Comparison of ENCODE assay signal across 9 cellular contexts in genomic region chr11:75031224-75031753, GRCh38. TPM values are rescaled to one million over a fixed set of nuclear protein-coding genes. Genes with fewer than 3 reads are reported as not detected.
DNase-seq lines count a peak whose midpoint lies in the region; ATAC-seq and TF ChIP-seq lines count a peak whose summit lies in the region.
"Had no signal": no experiment of that assay in that cellular context is flagged by ENCODE, and none has a peak within 500 bp of the region (broad histone marks: within the 10 kb centered on the region; RNA-seq: fewer than 3 reads in every experiment).

No MANE protein-coding gene starts in this region.

- intact Hi-C loops in left cardiac atrium (cut with DNase I) = loop anchor here (5.0 kb wide), 2 partner anchors 99 to 216 kb away; no protein-coding TSS in a partner anchor
- intact Hi-C loops in Right ventricle myocardium inferior (cut with DNase I) = loop anchor here (1.0 kb wide), 1 partner anchor 102 kb away; no protein-coding TSS in a partner anchor

- no peak for TF ChIP-seq CTCF in omental fat pad (IDR thresholded peaks at IDR 0.05)

- DNase-seq in left cardiac atrium (peak; percentile 34), Right ventricle myocardium inferior (ENCODE audit: missing footprints) (no peak), amniotic stem cell (lab: John Stamatoyannopoulos, UW) (peak; percentile 10), iris pigment epithelial cell (ENCODE audit: low read depth) (peak; percentile 91), NOMO-1 (lab: John Stamatoyannopoulos, UW; ENCODE audit: unreplicated experiment in 2 of 2) (no peak), omental fat pad (ENCODE audit: low spot score) (no peak)
- DNase-seq: KG1 had no signal

- ATAC-seq in left cardiac atrium = peak; percentile 36 to 85
- ATAC-seq in Right ventricle myocardium inferior = no peak
- ATAC-seq in HG03097 (IDR thresholded peaks at IDR 0.05; ENCODE audit: low FRiP score, unreplicated experiment) = no peak
- no peak for ATAC-seq in omental fat pad (ENCODE audit: low FRiP score)
- no peak for ATAC-seq in GM18873 (IDR thresholded peaks at IDR 0.05; ENCODE audit: low FRiP score, unreplicated experiment)

RNA-seq across cellular contexts. Expression of gene NEU3, which starts 42.6 kb away (rescaled TPM):
- total RNA-seq in left cardiac atrium (1 to 10 TPM; 4.8 to 6.6 TPM), Right ventricle myocardium inferior (4.5 TPM), omental fat pad (1 to 10 TPM; 4.6 to 9.6 (median 6.2) TPM)

Comparison
In these comparisons a context has a peak if more than half of its experiments do, and no peak if none do; other contexts are left out.
1. ATAC-seq: peak in left cardiac atrium (2 of 2); none in Right ventricle myocardium inferior (single experiment), HG03097 (single experiment), omental fat pad (single experiment) and GM18873 (single experiment).
2. DNase-seq: peak in left cardiac atrium (single experiment), amniotic stem cell (single experiment) and iris pigment epithelial cell (single experiment); none in Right ventricle myocardium inferior (single experiment), NOMO-1 (0 of 2) and omental fat pad (single experiment).